Comparison of ENCODE assay signal across 11 cellular contexts in genomic region chr1:113456967-113457366, GRCh38.
DNase-seq lines count a peak whose midpoint lies in the region; ATAC-seq, FAIRE-seq and TF ChIP-seq lines count a peak whose summit lies in the region.
"Had no signal": no experiment of that assay in that cellular context is flagged by ENCODE, and none has a peak within 500 bp of the region (broad histone marks: within the 10 kb centered on the region; RNA-seq: fewer than 3 reads in every experiment).

No MANE protein-coding gene starts in this region.

- no peak for TF ChIP-seq CTCF in upper lobe of right lung (IDR thresholded peaks at IDR 0.05)

- peak; percentile 79 for ATAC-seq in upper lobe of right lung
- ATAC-seq in GM19035 (IDR thresholded peaks at IDR 0.05; ENCODE audit: unreplicated experiment) = no peak
- ATAC-seq in GM21786 (IDR thresholded peaks at IDR 0.05; ENCODE audit: unreplicated experiment) = no peak

- no peak overlapping the region for H3K27ac Mint-ChIP-seq in immature natural killer cell

- H3K27me3 ChIP-seq in upper lobe of right lung = no peaks in the 10 kb centered on the region
- H3K27me3 ChIP-seq: BE2C had no signal

- no peaks in the 10 kb centered on the region for H3K36me3 ChIP-seq in upper lobe of right lung

- no peak overlapping the region for H3K27ac ChIP-seq in upper lobe of right lung

- peaks cover 0 to 4% (median 0%) of the 10 kb centered on the region in 6 donors for H3K9me3 Mint-ChIP-seq in immature natural killer cell

- H3K9me3 ChIP-seq in upper lobe of right lung = no peaks in the 10 kb centered on the region
- H3K9me3 ChIP-seq: BE2C had no signal

- intact Hi-C loops in upper lobe of right lung (cut with DNase I) = no loop called here

- DNase-seq in NCI-H2081 (lab: John Stamatoyannopoulos, UW) (peak; percentile 4 to 50), NCI-H2081 treated with DMSO at 0.1 percent for 48 hours (lab: John Stamatoyannopoulos, UW) (no peak), astrocyte of the hippocampus (ENCODE audit: low read depth, low spot score) (peak; percentile 94), upper lobe of right lung (no peak), immature natural killer cell (no peak)
- DNase-seq: activated CD8-positive, alpha-beta memory T cell treated with anti-CD3 and anti-CD28 coated beads, Interleukin-2, amount 50 U/mL, for 4 hours; BE2C; NCI-H1930 had no signal

- H3K4me1 Mint-ChIP-seq in immature natural killer cell = no peaks in the 10 kb centered on the region

- no peaks in the 10 kb centered on the region for H3K4me1 ChIP-seq in upper lobe of right lung

- H3K36me3 Mint-ChIP-seq in immature natural killer cell = no peaks in the 10 kb centered on the region

- H3K4me3 ChIP-seq in upper lobe of right lung = no peak overlapping the region

- H3K27me3 Mint-ChIP-seq in immature natural killer cell (ENCODE audit: low read depth in 3 of 3) = peaks cover 0 to 3% (median 0%) of the 10 kb centered on the region in 3 donors

- peak; percentile 58 for FAIRE-seq in islet of Langerhans (lab: Jason Lieb, UNC)

- no peak overlapping the region for H3K4me3 Mint-ChIP-seq in immature natural killer cell

Comparison
In these comparisons a context has a peak if more than half of its experiments do, and no peak if none do; other contexts are left out.
1. DNase-seq: peak in NCI-H2081 (2 of 2) and astrocyte of the hippocampus (single experiment); none in NCI-H2081 treated with DMSO at 0.1 percent for 48 hours (single experiment), upper lobe of right lung (single experiment) and immature natural killer cell (0 of 3).